20 cellular contexts compared by ENCODE assay signal in the genomic region with DNA sequence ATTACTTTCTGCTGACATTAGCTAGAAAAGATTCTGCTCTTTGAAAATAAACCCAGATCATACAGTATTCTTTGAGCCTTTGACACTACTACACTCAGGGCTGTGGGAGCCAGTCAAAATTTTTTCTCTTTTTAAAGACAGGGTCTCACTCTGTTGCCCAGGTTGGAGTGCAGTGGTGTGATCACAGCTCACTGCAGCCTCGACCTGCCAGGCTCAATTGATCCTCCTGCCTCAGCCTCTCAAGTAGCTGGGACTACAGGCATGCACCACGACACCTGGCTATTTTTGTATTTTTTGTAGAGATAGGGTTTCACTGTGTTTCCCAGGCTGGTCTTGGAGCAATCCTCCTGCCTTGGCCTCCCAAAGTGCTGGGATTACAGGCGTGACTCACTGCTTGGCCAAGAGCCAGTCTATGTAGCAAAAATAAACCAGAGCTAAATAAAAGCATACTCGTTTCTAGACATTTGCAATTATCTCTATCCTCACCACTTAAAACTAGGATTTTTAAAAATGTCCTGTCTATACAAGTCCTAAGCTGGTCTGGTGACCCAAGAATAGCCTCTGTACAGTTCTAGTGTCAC. TPM values are rescaled to one million over a fixed set of nuclear protein-coding genes. Genes with fewer than 3 reads are reported as not detected.
A peak's percentile ranks its signal among the peaks of the same experiment; 100 is the strongest.
DNase-seq lines count a peak whose midpoint lies in the region; TF ChIP-seq lines count a peak whose summit lies in the region.
"Had no signal": no experiment of that assay in that cellular context is flagged by ENCODE, and none has a peak within 500 bp of the region (broad histone marks: within the 10 kb centered on the region; RNA-seq: fewer than 3 reads in every experiment).

No MANE protein-coding gene starts in this region.

- peak; percentile 46 for DNase-seq in Calu3
- peak; percentile 41 for DNase-seq in MG63
- DNase-seq in choroid plexus epithelial cell (ENCODE audit: low read depth): peak; percentile 18
- DNase-seq in mesenchymal stem cell: peak; percentile 37
- no peak for DNase-seq in NCI-H1694 (lab: John Stamatoyannopoulos, UW)
- DNase-seq in osteoblast (ENCODE audit: insufficient read length, low spot score, missing footprints): no peak
- no peak for DNase-seq in NCI-H69 (lab: John Stamatoyannopoulos, UW)
- no peak for DNase-seq in 8988T
- DNase-seq: activated CD4-positive, alpha-beta T cell treated with anti-CD3 and anti-CD28 coated beads, Interleukin-2, amount 50 U/mL, for 1 hour; activated naive CD4-positive, alpha-beta T cell treated with anti-CD3 and anti-CD28 coated beads, Interleukin-2, amount 10 ng/mL, durations not matched to agents 7 days and 5 days; CD4-positive, alpha-beta T cell; gastrocnemius medialis; NCI-H2081; NCI-H524 treated with DMSO at 0.1 percent for 48 hours; SHP77; spleen had no signal

- H3K4me3 Mint-ChIP-seq in Calu3 (ENCODE audit: low read depth, unreplicated experiment): no peak overlapping the region
- H3K4me3 Mint-ChIP-seq: activated naive CD4-positive, alpha-beta T cell treated with anti-CD3 and anti-CD28 coated beads, Interleukin-2, amount 10 ng/mL, durations not matched to agents 7 days and 5 days; CD4-positive, alpha-beta T cell had no signal

- peaks cover 6% of the 10 kb centered on the region for H3K36me3 Mint-ChIP-seq in Calu3 (ENCODE audit: insufficient read depth, unreplicated experiment)
- H3K36me3 Mint-ChIP-seq: activated naive CD4-positive, alpha-beta T cell treated with anti-CD3 and anti-CD28 coated beads, Interleukin-2, amount 10 ng/mL, durations not matched to agents 7 days and 5 days had no signal

- H3K9ac ChIP-seq in mesenchymal stem cell (ENCODE audit: low read length): no peak overlapping the region

- H3K79me2 ChIP-seq in osteoblast (ENCODE audit: insufficient read depth, low read length): no peaks in the 10 kb centered on the region

- no peak for TF ChIP-seq CTCF in Calu3 (IDR thresholded peaks at IDR 0.05; ENCODE audit: unreplicated experiment)
- TF ChIP-seq CTCF in choroid plexus epithelial cell (conservative IDR thresholded peaks at IDR 0.05; ENCODE audit: low read depth, low read length): no peak
- no peak for TF ChIP-seq CTCF in osteoblast (IDR thresholded peaks at IDR 0.05; ENCODE audit: extremely low read depth, low read depth, low read length)

- no peak overlapping the region for H4K8ac ChIP-seq in mesenchymal stem cell (ENCODE audit: low read length)

- no peak overlapping the region for H2BK12ac ChIP-seq in mesenchymal stem cell (ENCODE audit: low read length in 2 of 2)

- no TSS peak for BruUV-seq in Calu3 (replicated peaks; lab: Mats Ljungman, UMichigan)

- H2BK5ac ChIP-seq in mesenchymal stem cell (ENCODE audit: low read depth, low read length, poor library complexity, severe bottlenecking): no peak overlapping the region

- intact Hi-C loops in Calu3 (cut with micrococcal nuclease; ENCODE audit: unreplicated experiment): no loop called here

- H4K91ac ChIP-seq in mesenchymal stem cell (ENCODE audit: low read length): no peak overlapping the region

- H3K4me1 Mint-ChIP-seq in Calu3 (ENCODE audit: low read depth, unreplicated experiment): peaks cover 47% of the 10 kb centered on the region
- H3K4me1 Mint-ChIP-seq: activated naive CD4-positive, alpha-beta T cell treated with anti-CD3 and anti-CD28 coated beads, Interleukin-2, amount 10 ng/mL, durations not matched to agents 7 days and 5 days had no signal

- H3K4me1 ChIP-seq in mesenchymal stem cell (ENCODE audit: control insufficient read depth, insufficient read depth, low read depth, low read length) (no peaks in the 10 kb centered on the region), osteoblast (ENCODE audit: insufficient read depth, low read length) (no peaks in the 10 kb centered on the region)
- H3K4me1 ChIP-seq: gastrocnemius medialis, spleen had no signal

- H3K4me3 ChIP-seq in MG63: no peak overlapping the region
- H3K4me3 ChIP-seq in choroid plexus epithelial cell (ENCODE audit: low read depth, low read length): no peak overlapping the region
- H3K4me3 ChIP-seq in mesenchymal stem cell (ENCODE audit: insufficient read depth in 1 of 2, low read depth in 1 of 2, low read length in 2 of 2): no peak overlapping the region
- H3K4me3 ChIP-seq in osteoblast (ENCODE audit: insufficient read depth, low read length): no peak overlapping the region
- H3K4me3 ChIP-seq: coronary artery, gastrocnemius medialis, spleen had no signal

- CTCF ChIA-PET in Calu3 (lab: Charles Lee): no interaction called here

- H3K27ac ChIP-seq in mesenchymal stem cell (ENCODE audit: low read length, poor library complexity, severe bottlenecking) (no peak overlapping the region), osteoblast (ENCODE audit: low read depth, low read length) (no peak overlapping the region)
- H3K27ac ChIP-seq: coronary artery, gastrocnemius medialis had no signal

- no peak overlapping the region for H3K4ac ChIP-seq in mesenchymal stem cell (ENCODE audit: low read depth in 1 of 2, low read length in 2 of 2)

- no peak overlapping the region for H2AFZ ChIP-seq in mesenchymal stem cell (ENCODE audit: low read depth, low read length)
- H2AFZ ChIP-seq in osteoblast (ENCODE audit: low read length): no peak overlapping the region

- H3K27me3 ChIP-seq in MG63 (no peaks in the 10 kb centered on the region), mesenchymal stem cell (ENCODE audit: control insufficient read depth in 1 of 2, insufficient read depth in 1 of 2, low read length in 2 of 2) (peaks cover 0 to 17% of the 10 kb centered on the region in 2 experiments), osteoblast (ENCODE audit: insufficient read depth, low read length) (no peaks in the 10 kb centered on the region)
- H3K27me3 ChIP-seq: gastrocnemius medialis had no signal

- H4K20me1 ChIP-seq in osteoblast (ENCODE audit: insufficient read depth, low read length): no peaks in the 10 kb centered on the region

- H2BK120ac ChIP-seq in mesenchymal stem cell (ENCODE audit: low read depth, low read length): no peak overlapping the region

- no peak overlapping the region for H3K18ac ChIP-seq in mesenchymal stem cell (ENCODE audit: low read depth in 1 of 2, low read length in 2 of 2)

- WGBS in mesenchymal stem cell: 52% methylated on average over 4 of the region's 4 CpGs

- H3K79me1 ChIP-seq in mesenchymal stem cell (replicated peaks; ENCODE audit: low read length, poor library complexity, severe bottlenecking): no peaks in the 10 kb centered on the region

- H2BK15ac ChIP-seq in mesenchymal stem cell (ENCODE audit: low read depth, poor library complexity, severe bottlenecking): no peak overlapping the region

- no peaks in the 10 kb centered on the region for H3K9me3 ChIP-seq in MG63
- no peaks in the 10 kb centered on the region for H3K9me3 ChIP-seq in mesenchymal stem cell (ENCODE audit: control insufficient read depth, low read length)
- H3K9me3 ChIP-seq in osteoblast (ENCODE audit: low read depth, low read length): no peaks in the 10 kb centered on the region
- H3K9me3 ChIP-seq: gastrocnemius medialis, spleen had no signal

- H3K36me3 ChIP-seq in MG63 (no peaks in the 10 kb centered on the region), mesenchymal stem cell (ENCODE audit: control insufficient read depth in 1 of 2, insufficient read depth in 2 of 2, low read depth in 1 of 2, low read length in 2 of 2) (no peaks in the 10 kb centered on the region), osteoblast (ENCODE audit: insufficient read depth, low read length) (no peaks in the 10 kb centered on the region)
- H3K36me3 ChIP-seq: gastrocnemius medialis, spleen had no signal

- no peak overlapping the region for H2AK5ac ChIP-seq in mesenchymal stem cell (ENCODE audit: low read length, severe bottlenecking)

- no peaks in the 10 kb centered on the region for H3K27me3 Mint-ChIP-seq in Calu3 (ENCODE audit: unreplicated experiment)
- H3K27me3 Mint-ChIP-seq: activated naive CD4-positive, alpha-beta T cell treated with anti-CD3 and anti-CD28 coated beads, Interleukin-2, amount 10 ng/mL, durations not matched to agents 7 days and 5 days; CD4-positive, alpha-beta T cell had no signal

- H3K14ac ChIP-seq in mesenchymal stem cell (ENCODE audit: low read length in 2 of 2): no peak overlapping the region

- no peak overlapping the region for H3K23ac ChIP-seq in mesenchymal stem cell (ENCODE audit: low read length in 2 of 2)

- no peak overlapping the region for H3K27ac Mint-ChIP-seq in Calu3 (ENCODE audit: unreplicated experiment)
- H3K27ac Mint-ChIP-seq: activated naive CD4-positive, alpha-beta T cell treated with anti-CD3 and anti-CD28 coated beads, Interleukin-2, amount 10 ng/mL, durations not matched to agents 7 days and 5 days; CD4-positive, alpha-beta T cell had no signal

- H3K4me2 ChIP-seq in mesenchymal stem cell (ENCODE audit: low read length, poor library complexity, severe bottlenecking) (no peak overlapping the region), osteoblast (ENCODE audit: insufficient read depth, low read length) (no peak overlapping the region)

- H3K9me3 Mint-ChIP-seq in Calu3 (ENCODE audit: low read depth, unreplicated experiment): peaks cover 2% of the 10 kb centered on the region
- H3K9me3 Mint-ChIP-seq: activated naive CD4-positive, alpha-beta T cell treated with anti-CD3 and anti-CD28 coated beads, Interleukin-2, amount 10 ng/mL, durations not matched to agents 7 days and 5 days; CD4-positive, alpha-beta T cell had no signal

RNA-seq across cellular contexts. Expression of gene AKAP4, which starts 43.2 kb away (rescaled TPM):
- total RNA-seq in Calu3 (2022) (not detected in 2 replicates), osteoblast (not detected in 2 replicates)
- total RNA-seq in MG63 (2014; rRNA removed; shearing (Covaris generic); ENCODE audit: low replicate concordance): not detected in 2 replicates
- polyA plus RNA-seq in mesenchymal stem cell (2013, experiment 1 of 2): not detected
- polyA plus RNA-seq in mesenchymal stem cell (2013, experiment 2 of 2): not detected
- total RNA-seq: astrocyte; CD4-positive, alpha-beta T cell; gastrocnemius medialis; pulmonary artery endothelial cell; spleen had no signal
- polyA plus RNA-seq: spleen, urinary bladder had no signal

RNA-seq across cellular contexts. Expression of gene CCNB3, which starts 46.9 kb away (rescaled TPM):
- total RNA-seq in Calu3 (2022) (0.73 and 1.3 TPM in 2 replicates), osteoblast (0.29 and 0.36 TPM in 2 replicates)
- not detected in 2 replicates for total RNA-seq in MG63 (2014; rRNA removed; shearing (Covaris generic); ENCODE audit: low replicate concordance)
- 0.21 TPM for polyA plus RNA-seq in mesenchymal stem cell (2013, experiment 1 of 2)
- 0.14 TPM for polyA plus RNA-seq in mesenchymal stem cell (2013, experiment 2 of 2)

Comparison
In these comparisons a context has a peak if more than half of its experiments do, and no peak if none do; other contexts are left out.
1. DNase-seq: peak in Calu3 (single experiment), MG63 (single experiment), choroid plexus epithelial cell (single experiment) and mesenchymal stem cell (single experiment); none in NCI-H1694 (single experiment), osteoblast (single experiment), NCI-H69 (single experiment) and 8988T (single experiment).